ENCODE assay signal across 35 cellular contexts in genomic region chr6:15678514-15678913, GRCh38.
"Had no signal": no experiment of that assay in that cellular context is flagged by ENCODE, and none has a peak within 500 bp of the region (broad histone marks: within the 10 kb centered on the region; RNA-seq: fewer than 3 reads in every experiment).

No MANE protein-coding gene starts in this region.

- H3K4me3 Mint-ChIP-seq: activated B cell treated with CpG ODN at 0.5 μM for 24 hours; activated CD4-positive, alpha-beta memory T cell treated with anti-CD3 and anti-CD28 coated beads for 36 hours; activated CD4-positive, alpha-beta T cell treated with anti-CD3 and anti-CD28 coated beads, Interleukin-2, amount 10 ng/mL, durations not matched to agents 24 days and 14 days; activated CD8-positive, alpha-beta T cell treated with anti-CD3 and anti-CD28 coated beads for 36 hours; activated naive CD4-positive, alpha-beta T cell treated with anti-CD3 and anti-CD28 coated beads for 36 hours; activated naive CD8-positive, alpha-beta T cell treated with anti-CD3 and anti-CD28 coated beads for 36 hours; activated T-cell treated with anti-CD3 and anti-CD28 coated beads, Interleukin-2, amount 50 U/mL, for 4 hours; activated T-cell treated with anti-CD3 and anti-CD28 coated beads, Interleukin-2, amount 50 U/mL, for 72 hours; activated T-helper 1 cell treated with anti-CD3 and anti-CD28 coated beads, Interleukin-12 subunit alpha, Interleukin-12 subunit beta, Interleukin-2, Interleukin-4 antibody, amounts not matched to agents 30 ng/mL and 10 ng/mL and 1 ng/mL, durations not matched to agents 14 hours and 24 hours and 36 hours; activated T-helper 17 cell treated with anti-CD3 and anti-CD28 coated beads, Interleukin-2, amount 50 U/mL, for 72 hours; T-helper 17 cell; T-helper 2 cell treated with Interferon-gamma antibody and Interleukin-4, amounts not matched to agents 5 μg/mL and 100 μg/mL, for 36 hours had no signal

- H3K9me3 Mint-ChIP-seq: activated naive CD4-positive, alpha-beta T cell treated with anti-CD3 and anti-CD28 coated beads for 36 hours; activated T-cell treated with anti-CD3 and anti-CD28 coated beads, Interleukin-2, amount 50 U/mL, for 72 hours; activated T-helper 17 cell treated with anti-CD3 and anti-CD28 coated beads, Interleukin-2, amount 50 U/mL, for 72 hours had no signal

- FAIRE-seq: astrocyte, TTC549 had no signal

- H3K36me3 ChIP-seq: adrenal gland, brain microvascular endothelial cell, breast epithelium had no signal

- H3K4me3 ChIP-seq: adrenal gland, body of pancreas, breast epithelium had no signal

- H3K36me3 Mint-ChIP-seq: activated CD4-positive, alpha-beta memory T cell treated with anti-CD3 and anti-CD28 coated beads for 36 hours; activated naive CD4-positive, alpha-beta T cell treated with anti-CD3 and anti-CD28 coated beads, Interleukin-2, amount 50 U/mL, for 72 hours; activated naive CD8-positive, alpha-beta T cell treated with anti-CD3 and anti-CD28 coated beads for 36 hours had no signal

- DNase-seq: activated B cell treated with CpG ODN at 0.5 μM for 24 hours; activated CD4-positive, alpha-beta memory T cell treated with anti-CD3 and anti-CD28 coated beads for 36 hours; activated CD4-positive, alpha-beta T cell treated with anti-CD3 and anti-CD28 coated beads for 4 hours; activated CD4-positive, alpha-beta T cell treated with anti-CD3 and anti-CD28 coated beads, Interleukin-2, amount 10 ng/mL, durations not matched to agents 24 days and 14 days; activated CD4-positive, alpha-beta T cell treated with anti-CD3 and anti-CD28 coated beads, Interleukin-2, amount 50 U/mL, for 1 hour; activated CD4-positive, alpha-beta T cell treated with anti-CD3 and anti-CD28 coated beads, Interleukin-2, amount 50 U/mL, for 4 hours; activated CD4-positive, CD25-positive, alpha-beta regulatory T cell treated with anti-CD3 and anti-CD28 coated beads, Interleukin-2, amount 50 U/mL, for 72 hours; activated CD8-positive, alpha-beta memory T cell treated with anti-CD3 and anti-CD28 coated beads, Interleukin-2, amount 50 U/mL, for 4 hours; activated CD8-positive, alpha-beta T cell treated with anti-CD3 and anti-CD28 coated beads for 36 hours; activated effector memory CD4-positive, alpha-beta T cell treated with anti-CD3 and anti-CD28 coated beads, Interleukin-2, amount 50 U/mL, for 16 hours; activated gamma-delta T cell treated with Interleukin-2 at 50 U/mL for 16 hours; activated naive CD4-positive, alpha-beta T cell; activated naive CD4-positive, alpha-beta T cell treated with anti-CD3 and anti-CD28 coated beads for 36 hours; activated naive CD4-positive, alpha-beta T cell treated with anti-CD3 and anti-CD28 coated beads, Interleukin-2, amount 50 U/mL, for 16 hours; activated naive CD8-positive, alpha-beta T cell treated with anti-CD3 and anti-CD28 coated beads for 36 hours; activated T-cell treated with anti-CD3 and anti-CD28 coated beads for 4 hours; activated T-cell treated with anti-CD3 and anti-CD28 coated beads, Interleukin-2, amount 50 U/mL, for 1 hour; activated T-cell treated with anti-CD3 and anti-CD28 coated beads, Interleukin-2, amount 50 U/mL, for 4 hours; activated T-cell treated with anti-CD3 and anti-CD28 coated beads, Interleukin-2, amount 50 U/mL, for 72 hours; adrenal gland; amniotic stem cell; aorta; body of pancreas; brain microvascular endothelial cell; central memory CD4-positive, alpha-beta T cell; T-helper 17 cell; T-helper 9 cell had no signal

- H3K9me3 ChIP-seq: adrenal gland, body of pancreas, breast epithelium had no signal

- H3K27ac Mint-ChIP-seq: activated B cell treated with CpG ODN at 0.5 μM for 24 hours; activated CD4-positive, alpha-beta memory T cell treated with anti-CD3 and anti-CD28 coated beads for 36 hours; activated CD4-positive, alpha-beta T cell treated with anti-CD3 and anti-CD28 coated beads, Interleukin-2, amount 10 ng/mL, durations not matched to agents 24 days and 14 days; activated CD8-positive, alpha-beta T cell treated with anti-CD3 and anti-CD28 coated beads for 36 hours; activated naive CD4-positive, alpha-beta T cell treated with anti-CD3 and anti-CD28 coated beads for 36 hours; activated naive CD4-positive, alpha-beta T cell treated with anti-CD3 and anti-CD28 coated beads, Interleukin-2, amount 50 U/mL, for 72 hours; activated naive CD8-positive, alpha-beta T cell treated with anti-CD3 and anti-CD28 coated beads for 36 hours; activated T-cell treated with anti-CD3 and anti-CD28 coated beads, Interleukin-2, amount 50 U/mL, for 72 hours; activated T-helper 1 cell treated with anti-CD3 and anti-CD28 coated beads, Interleukin-12 subunit alpha, Interleukin-12 subunit beta, Interleukin-2, Interleukin-4 antibody, amounts not matched to agents 30 ng/mL and 10 ng/mL and 1 ng/mL, durations not matched to agents 14 hours and 24 hours and 36 hours; activated T-helper 17 cell treated with anti-CD3 and anti-CD28 coated beads, Interleukin-2, amount 50 U/mL, for 72 hours; T-helper 17 cell; T-helper 2 cell treated with Interferon-gamma antibody and Interleukin-4, amounts not matched to agents 5 μg/mL and 100 μg/mL, for 36 hours had no signal

- H3K4me1 ChIP-seq: body of pancreas, breast epithelium had no signal

- H3K27ac ChIP-seq: adrenal gland, body of pancreas, brain microvascular endothelial cell, breast epithelium, VCaP had no signal

- H3K27me3 Mint-ChIP-seq: activated B cell treated with CpG ODN at 0.5 μM for 24 hours had no signal

- H3K4me1 Mint-ChIP-seq: activated CD4-positive, alpha-beta T cell treated with anti-CD3 and anti-CD28 coated beads, Interleukin-2, amount 10 ng/mL, durations not matched to agents 24 days and 14 days; activated naive CD8-positive, alpha-beta T cell treated with anti-CD3 and anti-CD28 coated beads for 36 hours; activated T-helper 17 cell treated with anti-CD3 and anti-CD28 coated beads, Interleukin-2, amount 50 U/mL, for 72 hours had no signal

- ATAC-seq: activated CD8-positive, alpha-beta T cell treated with anti-CD3 and anti-CD28 coated beads for 36 hours; activated naive CD4-positive, alpha-beta T cell treated with anti-CD3 and anti-CD28 coated beads, Interleukin-2, amount 50 U/mL, for 72 hours; activated T-cell treated with anti-CD3 and anti-CD28 coated beads, Interleukin-2, amount 50 U/mL, for 4 hours; activated T-cell treated with anti-CD3 and anti-CD28 coated beads, Interleukin-2, amount 50 U/mL, for 72 hours; activated T-helper 17 cell treated with anti-CD3 and anti-CD28 coated beads, Interleukin-2, amount 50 U/mL, for 72 hours; body of pancreas; T-helper 17 cell had no signal

- H3K27me3 ChIP-seq: adrenal gland, body of pancreas, brain microvascular endothelial cell, breast epithelium had no signal
